Comparison of ENCODE assay signal across 8 cellular contexts in the genomic region with DNA sequence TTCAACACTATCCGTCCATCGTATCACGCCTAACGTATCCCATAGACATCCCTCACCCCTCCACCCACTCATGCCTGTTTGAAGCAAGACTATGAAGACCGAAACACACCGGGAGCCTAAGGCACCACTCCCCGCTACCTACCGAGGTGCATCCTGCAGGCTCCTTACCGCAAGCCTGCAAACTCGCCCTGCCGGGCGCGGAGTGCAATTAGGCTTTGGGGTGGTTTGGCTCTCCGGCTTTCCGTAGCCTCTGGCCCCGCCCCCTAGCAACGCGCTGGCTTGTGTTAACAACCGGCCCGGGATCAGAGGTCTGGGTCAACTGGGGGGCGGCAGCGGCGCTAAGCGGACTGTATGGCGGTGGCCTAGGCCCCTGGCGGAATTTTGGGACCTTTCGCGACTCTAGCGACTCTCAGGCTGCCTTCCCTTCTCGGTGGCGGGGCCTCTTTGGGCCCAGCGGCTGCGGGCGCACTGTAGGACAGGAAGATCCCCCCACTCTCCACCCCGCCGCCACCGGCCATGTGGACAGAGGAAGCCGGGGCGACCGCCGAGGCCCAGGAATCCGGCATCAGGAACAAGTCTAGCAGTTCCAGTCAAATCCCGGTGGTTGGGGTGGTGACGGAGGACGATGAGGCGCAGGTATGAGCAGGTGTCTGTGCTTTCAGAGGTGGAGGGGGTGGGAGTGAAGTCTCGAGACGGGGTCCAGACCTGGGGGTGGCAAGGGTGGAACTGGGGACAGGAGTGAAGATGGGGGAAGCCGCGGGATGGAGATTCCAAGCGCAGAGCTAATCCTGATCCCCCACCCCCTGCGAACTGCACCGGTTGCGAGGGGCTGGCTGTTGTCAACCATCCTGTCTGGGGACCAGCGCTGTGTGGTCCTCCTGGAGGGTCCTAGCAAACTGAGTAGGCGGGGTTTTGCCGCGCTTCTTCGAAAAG.
DNase-seq lines count a peak whose midpoint lies in the region; ATAC-seq lines count a peak whose summit lies in the region.

A gene with protein sequence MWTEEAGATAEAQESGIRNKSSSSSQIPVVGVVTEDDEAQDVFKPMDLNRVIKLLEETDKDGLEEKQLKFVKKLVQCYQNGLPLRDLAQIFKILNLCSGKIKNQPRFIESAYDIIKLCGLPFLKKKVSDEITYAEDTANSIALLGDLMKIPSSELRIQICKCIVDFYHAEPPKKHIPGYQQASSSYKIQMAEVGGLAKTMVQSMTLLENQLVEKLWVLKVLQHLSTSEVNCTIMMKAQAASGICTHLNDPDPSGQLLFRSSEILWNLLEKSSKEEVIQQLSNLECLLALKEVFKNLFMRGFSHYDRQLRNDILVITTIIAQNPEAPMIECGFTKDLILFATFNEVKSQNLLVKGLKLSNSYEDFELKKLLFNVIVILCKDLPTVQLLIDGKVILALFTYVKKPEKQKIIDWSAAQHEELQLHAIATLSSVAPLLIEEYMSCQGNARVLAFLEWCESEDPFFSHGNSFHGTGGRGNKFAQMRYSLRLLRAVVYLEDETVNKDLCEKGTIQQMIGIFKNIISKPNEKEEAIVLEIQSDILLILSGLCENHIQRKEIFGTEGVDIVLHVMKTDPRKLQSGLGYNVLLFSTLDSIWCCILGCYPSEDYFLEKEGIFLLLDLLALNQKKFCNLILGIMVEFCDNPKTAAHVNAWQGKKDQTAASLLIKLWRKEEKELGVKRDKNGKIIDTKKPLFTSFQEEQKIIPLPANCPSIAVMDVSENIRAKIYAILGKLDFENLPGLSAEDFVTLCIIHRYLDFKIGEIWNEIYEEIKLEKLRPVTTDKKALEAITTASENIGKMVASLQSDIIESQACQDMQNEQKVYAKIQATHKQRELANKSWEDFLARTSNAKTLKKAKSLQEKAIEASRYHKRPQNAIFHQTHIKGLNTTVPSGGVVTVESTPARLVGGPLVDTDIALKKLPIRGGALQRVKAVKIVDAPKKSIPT (plus strand): TSS at position 266 of the 933 bp plus-strand sequence. CDS start 251 bp downstream, at position 517.

- H3K79me2 ChIP-seq in ACC112 (ENCODE audit: control insufficient read depth, insufficient read depth, low read length, unreplicated experiment) = no peaks in the 10 kb centered on the region

- H3K4me3 ChIP-seq in ACC112 (ENCODE audit: low read depth, low read length) = peak within 1 kb of the TSS; percentile 80

- peaks cover 14% of the 10 kb centered on the region for H3K4me1 ChIP-seq in ACC112 (ENCODE audit: control insufficient read depth, insufficient read depth, low read length, unreplicated experiment)

- peak within 1 kb of the TSS; percentile 44; the same call in 1 of the 2 replicates for H3K27ac ChIP-seq in ACC112 (ENCODE audit: low read depth, low read length)
- no peak within 1 kb of the TSS for H3K27ac ChIP-seq in caudate nucleus (ENCODE audit: low read depth, low read length)

- peak; percentile 64 for ATAC-seq in GM18867 (IDR thresholded peaks at IDR 0.05; ENCODE audit: unreplicated experiment)
- peak; percentile 67 for ATAC-seq in HG03066 (IDR thresholded peaks at IDR 0.05; ENCODE audit: low read depth, unreplicated experiment)

- H3K36me3 ChIP-seq in ACC112 (ENCODE audit: insufficient read depth, low read length) = no peaks in the 10 kb centered on the region

- peak within 1 kb of the TSS; percentile 69 for H2AFZ ChIP-seq in ACC112 (ENCODE audit: low read length, unreplicated experiment)

- H3K27me3 ChIP-seq in ACC112 (ENCODE audit: insufficient read depth, low read length) = no peaks in the 10 kb centered on the region

- DNase-seq in NCI-H2171 treated with DMSO at 0.1 percent for 48 hours (lab: John Stamatoyannopoulos, UW) (peak; percentile 66), caudate nucleus (lab: John Stamatoyannopoulos, UW) (peak in 60 of 61 donors; percentile 40 to 93 (median 80)), islet precursor cell (peak; percentile 96)
- peak; percentile 40 to 70 (median 58) for DNase-seq in activated CD4-positive, CD25-positive, alpha-beta regulatory T cell (lab: John Stamatoyannopoulos, UW)
- peak; percentile 70 to 89 for DNase-seq in stimulated activated CD4-positive, alpha-beta T cell treated with anti-CD3 and anti-CD28 coated beads, Interleukin-12 subunit alpha, Interleukin-12 subunit beta, amount 100 ng/mL, for 24 hours (ENCODE audit: low read depth in 2 of 2)
